17 cellular contexts compared by ENCODE assay signal in genomic region chr6:3322366-3322890, GRCh38.
DNase-seq lines count a peak whose midpoint lies in the region; ATAC-seq and TF ChIP-seq lines count a peak whose summit lies in the region.
"Had no signal": no experiment of that assay in that cellular context is flagged by ENCODE, and none has a peak within 500 bp of the region (broad histone marks: within the 10 kb centered on the region; RNA-seq: fewer than 3 reads in every experiment).

No MANE protein-coding gene starts in this region.

- peaks cover 0 to 16% of the 10 kb centered on the region in 2 donors for H3K4me1 ChIP-seq in right atrium auricular region

- H3K27ac ChIP-seq in right atrium auricular region: no peak overlapping the region
- H3K27ac ChIP-seq: 22Rv1, KMS-11, SK-N-MC had no signal

- H3K36me3 Mint-ChIP-seq in nephron progenitor cell (ENCODE audit: low read depth): peaks cover 11% of the 10 kb centered on the region
- H3K36me3 Mint-ChIP-seq: CD14-positive monocyte had no signal

- no peaks in the 10 kb centered on the region for H3K36me3 ChIP-seq in right atrium auricular region

- H3K27ac Mint-ChIP-seq in nephron progenitor cell: peak overlapping the region; percentile 29

- ATAC-seq in GM19455 (IDR thresholded peaks at IDR 0.05; ENCODE audit: unreplicated experiment): no peak

- H3K4me3 Mint-ChIP-seq in nephron progenitor cell: no peak overlapping the region
- H3K4me3 Mint-ChIP-seq: CD14-positive monocyte had no signal

- H3K9me3 Mint-ChIP-seq in nephron progenitor cell: no peaks in the 10 kb centered on the region

- H3K27me3 ChIP-seq in right atrium auricular region: no peaks in the 10 kb centered on the region

- intact Hi-C loops in cardiac septum (cut with DNase I): no loop called here

- H3K4me1 Mint-ChIP-seq in nephron progenitor cell: peaks cover 21% of the 10 kb centered on the region

- no peak for TF ChIP-seq CTCF in right atrium auricular region (IDR thresholded peaks at IDR 0.05)
- no peak for TF ChIP-seq CTCF in nephron progenitor cell (IDR thresholded peaks at IDR 0.05)

- peak; percentile 53 for DNase-seq in NCI-H1092 treated with DMSO at 0.1 percent for 48 hours (lab: John Stamatoyannopoulos, UW)
- DNase-seq in NCI-H1092 (lab: John Stamatoyannopoulos, UW): no peak
- peak; percentile 66 for DNase-seq in cardiac septum (ENCODE audit: low spot score)
- no peak for DNase-seq in right atrium auricular region (ENCODE audit: low spot score)
- DNase-seq in nephron progenitor cell: no peak
- no peak for DNase-seq in activated effector memory CD4-positive, alpha-beta T cell treated with anti-CD3 and anti-CD28 coated beads, Interleukin-2, amount 50 U/mL, for 16 hours
- no peak for DNase-seq in anterior cingulate cortex (lab: John Stamatoyannopoulos, UW)
- DNase-seq: DMS79 treated with DMSO at 0.1 percent for 48 hours, NCI-H1694 treated with DMSO at 0.1 percent for 48 hours, NCI-H526 treated with DMSO at 0.1 percent for 48 hours, OCI-M1, SHP77 had no signal

- no peak overlapping the region for H3K4me3 ChIP-seq in right atrium auricular region
- H3K4me3 ChIP-seq: SK-N-MC had no signal

- no peaks in the 10 kb centered on the region for H3K9me3 ChIP-seq in right atrium auricular region

- H3K27me3 Mint-ChIP-seq in nephron progenitor cell (ENCODE audit: low read depth, poor library complexity): peaks cover 12% of the 10 kb centered on the region

Comparison
In these comparisons a context has a peak if more than half of its experiments do, and no peak if none do; other contexts are left out.
1. DNase-seq: peak in NCI-H1092 treated with DMSO at 0.1 percent for 48 hours (single experiment) and cardiac septum (single experiment); none in NCI-H1092 (single experiment), right atrium auricular region (single experiment), nephron progenitor cell (single experiment), activated effector memory CD4-positive, alpha-beta T cell treated with anti-CD3 and anti-CD28 coated beads, Interleukin-2, amount 50 U/mL, for 16 hours (single experiment) and anterior cingulate cortex (0 of 58).